Comparison of ENCODE assay signal across 21 cellular contexts in genomic region chrX:118720058-118720707, GRCh38.
"Had no signal": no experiment of that assay in that cellular context is flagged by ENCODE, and none has a peak within 500 bp of the region (broad histone marks: within the 10 kb centered on the region; RNA-seq: fewer than 3 reads in every experiment).

No MANE protein-coding gene starts in this region.

- DNase-seq: dermis blood vessel endothelial cell; esophagus squamous epithelium; foreskin fibroblast; heart left ventricle; hippocampal formation; kidney glomerular epithelial cell; mucosa of descending colon; naive thymus-derived CD8-positive, alpha-beta T cell; posterior cingulate gyrus; spleen; stimulated activated CD4-positive, alpha-beta T cell treated with anti-CD3 and anti-CD28 coated beads, Interleukin-15, amount 100 ng/mL, for 24 hours; stimulated activated CD4-positive, alpha-beta T cell treated with anti-CD3 and anti-CD28 coated beads, Interleukin-1b, Interleukin-23, amount 100 ng/mL, for 48 hours; stimulated activated CD4-positive, alpha-beta T cell treated with anti-CD3 and anti-CD28 coated beads, Interleukin-4, amount 100 ng/mL, for 24 hours; stimulated activated naive B cell treated with anti-CD40 and anti-IgM and Interleukin-4, amounts not matched to agents 10 μg/mL and 1 μg/mL and 100 μg/mL, for 72 hours; stimulated activated naive CD8-positive, alpha-beta T cell treated with anti-CD3 and anti-CD28 coated beads, Interleukin-15, amount 100 ng/mL, for 72 hours; testis; upper lobe of right lung had no signal

- H3K4me3 Mint-ChIP-seq: naive thymus-derived CD8-positive, alpha-beta T cell; stimulated activated naive B cell treated with anti-CD40 and anti-IgM and Interleukin-4, amounts not matched to agents 10 μg/mL and 1 μg/mL and 100 μg/mL, for 72 hours; stimulated activated naive CD8-positive, alpha-beta T cell treated with anti-CD3 and anti-CD28 coated beads, Interleukin-15, amount 100 ng/mL, for 72 hours had no signal

- H3K27ac ChIP-seq: esophagus squamous epithelium, testis, tibial nerve, upper lobe of right lung, vagina had no signal

- ATAC-seq: heart left ventricle; mucosa of descending colon; naive thymus-derived CD8-positive, alpha-beta T cell; sciatic nerve; stimulated activated naive B cell treated with anti-CD40 and anti-IgM and Interleukin-4, amounts not matched to agents 10 μg/mL and 1 μg/mL and 100 μg/mL, for 72 hours; stimulated activated naive CD8-positive, alpha-beta T cell treated with anti-CD3 and anti-CD28 coated beads, Interleukin-15, amount 100 ng/mL, for 72 hours; upper lobe of right lung had no signal

- H3K4me1 ChIP-seq: testis, vagina had no signal

- H3K27me3 ChIP-seq: esophagus squamous epithelium, heart left ventricle, neutrophil, spleen, testis, tibial nerve, upper lobe of right lung, vagina had no signal

- H3K4me1 Mint-ChIP-seq: stimulated activated naive CD8-positive, alpha-beta T cell treated with anti-CD3 and anti-CD28 coated beads, Interleukin-15, amount 100 ng/mL, for 72 hours had no signal

- H3K36me3 ChIP-seq: esophagus squamous epithelium, heart left ventricle, neutrophil, spleen, tibial nerve, upper lobe of right lung, vagina had no signal

- H3K36me3 Mint-ChIP-seq: naive thymus-derived CD8-positive, alpha-beta T cell had no signal

- H3K4me3 ChIP-seq: esophagus squamous epithelium, heart left ventricle, mucosa of descending colon, spleen, testis, tibial nerve, upper lobe of right lung, vagina had no signal

- H3K9me3 ChIP-seq: esophagus squamous epithelium, heart left ventricle, mucosa of descending colon, neutrophil, spleen, testis, tibial nerve, upper lobe of right lung, vagina had no signal

- H3K27ac Mint-ChIP-seq: stimulated activated naive CD8-positive, alpha-beta T cell treated with anti-CD3 and anti-CD28 coated beads, Interleukin-15, amount 100 ng/mL, for 72 hours had no signal

- H3K9me3 Mint-ChIP-seq: stimulated activated naive CD8-positive, alpha-beta T cell treated with anti-CD3 and anti-CD28 coated beads, Interleukin-15, amount 100 ng/mL, for 72 hours had no signal
